ENCODE assay signal across 13 cellular contexts in the genomic region with DNA sequence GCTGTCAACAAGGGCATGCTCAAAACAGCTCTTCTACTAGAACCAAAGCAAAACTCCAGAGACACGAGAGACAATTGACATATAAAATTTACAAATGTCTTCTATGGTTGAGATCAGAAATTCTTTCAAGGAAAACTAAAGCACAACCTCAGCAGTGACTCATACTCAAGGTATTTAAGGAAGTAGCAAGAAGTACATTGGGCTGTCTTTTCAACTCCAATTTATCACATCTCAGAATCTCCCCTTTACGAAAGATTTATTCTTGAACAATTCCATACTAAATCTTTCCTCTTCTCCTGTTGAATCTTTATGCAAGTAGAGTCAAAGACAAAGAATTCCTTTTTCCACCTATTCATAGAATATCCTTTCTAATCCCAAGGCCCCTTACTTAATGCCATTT.
A peak's percentile ranks its signal among the peaks of the same experiment; 100 is the strongest.
DNase-seq lines count a peak whose midpoint lies in the region; ATAC-seq, FAIRE-seq and TF ChIP-seq lines count a peak whose summit lies in the region.
"Had no signal": no experiment of that assay in that cellular context is flagged by ENCODE, and none has a peak within 500 bp of the region (broad histone marks: within the 10 kb centered on the region; RNA-seq: fewer than 3 reads in every experiment).

No MANE protein-coding gene starts in this region.

- CTCF ChIA-PET in CD8-positive, alpha-beta T cell (lab: Charles Lee), result no interaction called here

- H3K9me3 ChIP-seq in CD8-positive, alpha-beta T cell (ENCODE audit: low read length), result no peaks in the 10 kb centered on the region
- H3K9me3 ChIP-seq in left ventricle myocardium inferior (replicated peaks), result peaks cover 18% of the 10 kb centered on the region

- intact Hi-C loops in CD8-positive, alpha-beta T cell (cut with DNase I, micrococcal nuclease), result no loop called here
- intact Hi-C loops in left ventricle myocardium inferior (cut with micrococcal nuclease), result no loop called here

- H3K4me3 ChIP-seq in foreskin fibroblast (ENCODE audit: low read depth in 1 of 2, low read length in 2 of 2), result no peak overlapping the region
- no peak overlapping the region for H3K4me3 ChIP-seq in CD8-positive, alpha-beta T cell (ENCODE audit: low read depth, low read length)
- H3K4me3 ChIP-seq in left ventricle myocardium inferior, result no peak overlapping the region
- H3K4me3 ChIP-seq: gastroesophageal sphincter had no signal

- H3K27me3 Mint-ChIP-seq in type B pancreatic cell, result no peaks in the 10 kb centered on the region
- H3K27me3 Mint-ChIP-seq in CD8-positive, alpha-beta T cell (ENCODE audit: low read depth), result peaks cover 10% of the 10 kb centered on the region

- no peak for FAIRE-seq in D721Med (lab: Jason Lieb, UNC)
- FAIRE-seq: HepG2 had no signal

- no peaks in the 10 kb centered on the region for H3K36me3 ChIP-seq in CD8-positive, alpha-beta T cell (ENCODE audit: insufficient read depth, low read length)
- no peaks in the 10 kb centered on the region for H3K36me3 ChIP-seq in left ventricle myocardium inferior
- H3K36me3 ChIP-seq: gastroesophageal sphincter had no signal

- DNase-seq in HCEC 1CT, result peak; percentile 74
- DNase-seq in SW 1271 (lab: John Stamatoyannopoulos, UW), result peak; percentile 10 to 84
- peak; percentile 49 to 67 for DNase-seq in foreskin fibroblast
- no peak for DNase-seq in type B pancreatic cell (ENCODE audit: extremely low spot score, unreplicated experiment)
- DNase-seq in CD8-positive, alpha-beta T cell, result no peak
- no peak for DNase-seq in D721Med (ENCODE audit: insufficient read length, low spot score)
- no peak for DNase-seq in left ventricle myocardium inferior
- DNase-seq: activated T-cell treated with anti-CD3 and anti-CD28 coated beads, Interleukin-2, amount 50 U/mL, for 24 hours; NCI-H2107; right cardiac atrium had no signal

- peak overlapping the region; percentile 17 for H3K4me3 Mint-ChIP-seq in type B pancreatic cell
- no peak overlapping the region for H3K4me3 Mint-ChIP-seq in CD8-positive, alpha-beta T cell
- H3K4me3 Mint-ChIP-seq: activated T-cell treated with anti-CD3 and anti-CD28 coated beads, Interleukin-2, amount 50 U/mL, for 24 hours; memory B cell had no signal

- POLR2A ChIA-PET in CD8-positive, alpha-beta T cell (lab: Charles Lee), result no interaction called here

- no peaks in the 10 kb centered on the region for H3K4me1 ChIP-seq in CD8-positive, alpha-beta T cell (ENCODE audit: insufficient read depth, low read length)
- H3K4me1 ChIP-seq in left ventricle myocardium inferior, result peaks cover 10% of the 10 kb centered on the region

- peak overlapping the region; percentile 47 for H3K27ac Mint-ChIP-seq in type B pancreatic cell
- no peak overlapping the region for H3K27ac Mint-ChIP-seq in CD8-positive, alpha-beta T cell
- H3K27ac Mint-ChIP-seq: activated T-cell treated with anti-CD3 and anti-CD28 coated beads, Interleukin-2, amount 50 U/mL, for 24 hours; memory B cell had no signal

- no peaks in the 10 kb centered on the region for H3K36me3 Mint-ChIP-seq in type B pancreatic cell
- H3K36me3 Mint-ChIP-seq in CD8-positive, alpha-beta T cell, result no peaks in the 10 kb centered on the region
- H3K36me3 Mint-ChIP-seq: memory B cell had no signal

- TF ChIP-seq CTCF in foreskin fibroblast (IDR thresholded peaks at IDR 0.05; ENCODE audit: low read depth, low read length) (no peak), type B pancreatic cell (conservative IDR thresholded peaks at IDR 0.05) (no peak), D721Med (IDR thresholded peaks at IDR 0.05; ENCODE audit: insufficient read depth, missing control alignments) (no peak), left ventricle myocardium inferior (IDR thresholded peaks at IDR 0.05; ENCODE audit: borderline replicate concordance) (no peak)
- TF ChIP-seq CTCF in CD8-positive, alpha-beta T cell (IDR thresholded peaks at IDR 0.05), result no peak

- H3K27me3 ChIP-seq in CD8-positive, alpha-beta T cell (ENCODE audit: insufficient read depth, low read length), result no peaks in the 10 kb centered on the region
- no peaks in the 10 kb centered on the region for H3K27me3 ChIP-seq in left ventricle myocardium inferior (ENCODE audit: low read depth)
- H3K27me3 ChIP-seq: gastroesophageal sphincter had no signal

- H3K9me3 Mint-ChIP-seq in type B pancreatic cell, result peaks cover 9% of the 10 kb centered on the region
- no peaks in the 10 kb centered on the region for H3K9me3 Mint-ChIP-seq in CD8-positive, alpha-beta T cell
- H3K9me3 Mint-ChIP-seq: activated T-cell treated with anti-CD3 and anti-CD28 coated beads, Interleukin-2, amount 50 U/mL, for 24 hours had no signal

- ATAC-seq in CD8-positive, alpha-beta T cell, result no peak
- ATAC-seq: gastroesophageal sphincter, HepG2, right cardiac atrium had no signal

- no peak overlapping the region for H3K27ac ChIP-seq in CD8-positive, alpha-beta T cell (ENCODE audit: low read depth, low read length)
- no peak overlapping the region for H3K27ac ChIP-seq in left ventricle myocardium inferior (replicated peaks)

- peaks cover 17% of the 10 kb centered on the region for H3K4me1 Mint-ChIP-seq in type B pancreatic cell (ENCODE audit: unreplicated experiment)
- H3K4me1 Mint-ChIP-seq in CD8-positive, alpha-beta T cell (ENCODE audit: low read depth), result no peaks in the 10 kb centered on the region
- H3K4me1 Mint-ChIP-seq: memory B cell had no signal

Comparison
In these comparisons a context has a peak if more than half of its experiments do, and no peak if none do; other contexts are left out.
1. DNase-seq: peak in HCEC 1CT (single experiment), SW 1271 (2 of 2) and foreskin fibroblast (2 of 2); none in type B pancreatic cell (single experiment), CD8-positive, alpha-beta T cell (0 of 7), D721Med (single experiment) and left ventricle myocardium inferior (single experiment).